Comparison of ENCODE assay signal across 15 cellular contexts in genomic region chr13:39415003-39415402, GRCh38.
DNase-seq lines count a peak whose midpoint lies in the region; ATAC-seq and TF ChIP-seq lines count a peak whose summit lies in the region.
"Had no signal": no experiment of that assay in that cellular context is flagged by ENCODE, and none has a peak within 500 bp of the region (broad histone marks: within the 10 kb centered on the region; RNA-seq: fewer than 3 reads in every experiment).

No MANE protein-coding gene starts in this region.

- H3K27me3 ChIP-seq in right atrium auricular region (no peaks in the 10 kb centered on the region), psoas muscle (ENCODE audit: insufficient read depth in 3 of 3, low read length in 2 of 3) (no peaks in the 10 kb centered on the region), uterus (no peaks in the 10 kb centered on the region)
- H3K27me3 ChIP-seq in CD8-positive, alpha-beta memory T cell (ENCODE audit: insufficient read depth, low read length, poor library complexity, severe bottlenecking), result no peaks in the 10 kb centered on the region
- H3K27me3 ChIP-seq: Peyer's patch had no signal

- H3K27ac ChIP-seq in right atrium auricular region (peak overlapping the region; percentile 64 to 71), psoas muscle (peak overlapping the region; percentile 0), uterus (peak overlapping the region; percentile 62 to 71)
- H3K27ac ChIP-seq in CD8-positive, alpha-beta memory T cell (ENCODE audit: low read depth, low read length), result no peak overlapping the region
- H3K27ac ChIP-seq: HL-60 had no signal

- H3K4me3 Mint-ChIP-seq in CD8-positive, alpha-beta memory T cell, result no peak overlapping the region
- H3K4me3 Mint-ChIP-seq: immature natural killer cell had no signal

- in situ Hi-C loops in GM13976 (cut with MboI; ENCODE audit: low sequenced_read_pairs, unreplicated experiment), result no loop called here

- DNase-seq in dermis blood vessel endothelial cell, result peak; percentile 96
- peak; percentile 63 for DNase-seq in right atrium auricular region (ENCODE audit: low spot score)
- no peak for DNase-seq in psoas muscle
- peak; percentile 22 to 41 for DNase-seq in uterus
- no peak for DNase-seq in GM13976 (ENCODE audit: low spot score)
- no peak for DNase-seq in AG08395 (ENCODE audit: low spot score)
- no peak for DNase-seq in CD8-positive, alpha-beta memory T cell
- no peak for DNase-seq in SW 1271 (lab: John Stamatoyannopoulos, UW)
- DNase-seq: activated CD8-positive, alpha-beta memory T cell treated with anti-CD3 and anti-CD28 coated beads for 24 hours; immature natural killer cell; MM.1S; NCI-H345; Peyer's patch had no signal

- H3K36me3 Mint-ChIP-seq in CD8-positive, alpha-beta memory T cell, result no peaks in the 10 kb centered on the region
- H3K36me3 Mint-ChIP-seq: activated naive CD4-positive, alpha-beta T cell treated with anti-CD3 and anti-CD28 coated beads, Interleukin-2, amount 50 U/mL, for 72 hours; immature natural killer cell had no signal

- H3K36me3 ChIP-seq in right atrium auricular region (no peaks in the 10 kb centered on the region), psoas muscle (ENCODE audit: insufficient read depth in 1 of 2, low read depth in 1 of 2) (no peaks in the 10 kb centered on the region), uterus (no peaks in the 10 kb centered on the region)
- H3K36me3 ChIP-seq in CD8-positive, alpha-beta memory T cell (ENCODE audit: insufficient read depth, low read length), result no peaks in the 10 kb centered on the region
- H3K36me3 ChIP-seq: Peyer's patch had no signal

- intact Hi-C loops in psoas muscle (cut with DNase I) (loop anchor here (5.0 to 10.0 kb wide), 2 partner anchors 197 to 270 kb away; no protein-coding TSS in a partner anchor), uterus (cut with DNase I; ENCODE audit: low total_unique reads) (no loop called here)

- no peaks in the 10 kb centered on the region for H3K4me1 Mint-ChIP-seq in CD8-positive, alpha-beta memory T cell
- H3K4me1 Mint-ChIP-seq: immature natural killer cell had no signal

- H3K27ac Mint-ChIP-seq in CD8-positive, alpha-beta memory T cell, result no peak overlapping the region
- H3K27ac Mint-ChIP-seq: immature natural killer cell had no signal

- H3K9me3 Mint-ChIP-seq in CD8-positive, alpha-beta memory T cell, result no peaks in the 10 kb centered on the region
- H3K9me3 Mint-ChIP-seq: activated naive CD4-positive, alpha-beta T cell treated with anti-CD3 and anti-CD28 coated beads, Interleukin-2, amount 50 U/mL, for 72 hours had no signal

- H3K9me3 ChIP-seq in right atrium auricular region (no peaks in the 10 kb centered on the region), psoas muscle (no peaks in the 10 kb centered on the region), uterus (no peaks in the 10 kb centered on the region)
- no peaks in the 10 kb centered on the region for H3K9me3 ChIP-seq in CD8-positive, alpha-beta memory T cell (ENCODE audit: low read length)
- H3K9me3 ChIP-seq: Peyer's patch had no signal

- TF ChIP-seq POLR2A in uterus (IDR thresholded peaks at IDR 0.05), result no peak

- peak; percentile 30 to 70 (median 62) for ATAC-seq in psoas muscle
- ATAC-seq: activated naive CD4-positive, alpha-beta T cell treated with anti-CD3 and anti-CD28 coated beads, Interleukin-2, amount 50 U/mL, for 72 hours had no signal

- peaks cover 0 to 30% of the 10 kb centered on the region in 2 donors for H3K27me3 Mint-ChIP-seq in CD8-positive, alpha-beta memory T cell

- POLR2A ChIA-PET in CD8-positive, alpha-beta memory T cell (lab: Charles Lee), result no interaction called here

- 13 to 21% (median 13%) methylated on average over 5 of the region's 5 CpGs for WGBS in psoas muscle, 3 donors

- H3K4me3 ChIP-seq in right atrium auricular region, result peak overlapping the region in 1 of 2 donors; percentile 2
- no peak overlapping the region for H3K4me3 ChIP-seq in psoas muscle
- no peak overlapping the region for H3K4me3 ChIP-seq in uterus
- no peak overlapping the region for H3K4me3 ChIP-seq in CD8-positive, alpha-beta memory T cell (ENCODE audit: low read length)
- H3K4me3 ChIP-seq: Peyer's patch had no signal

- no peak for TF ChIP-seq CTCF in right atrium auricular region (IDR thresholded peaks at IDR 0.05)
- TF ChIP-seq CTCF in psoas muscle (IDR thresholded peaks at IDR 0.05), result no peak
- TF ChIP-seq CTCF in uterus (IDR thresholded peaks at IDR 0.05), result no peak
- TF ChIP-seq CTCF in GM13976 (IDR thresholded peaks at IDR 0.05; ENCODE audit: borderline replicate concordance, control extremely low read depth, extremely low read depth, insufficient read depth, missing control alignments), result no peak

- peaks cover 0 to 63% of the 10 kb centered on the region in 2 donors for H3K4me1 ChIP-seq in right atrium auricular region
- peaks cover 8% of the 10 kb centered on the region for H3K4me1 ChIP-seq in psoas muscle
- H3K4me1 ChIP-seq in uterus, result peaks cover 0 to 7% of the 10 kb centered on the region in 2 donors
- no peaks in the 10 kb centered on the region for H3K4me1 ChIP-seq in CD8-positive, alpha-beta memory T cell (ENCODE audit: insufficient read depth, low read length)
- H3K4me1 ChIP-seq: Peyer's patch had no signal

- CTCF ChIA-PET in CD8-positive, alpha-beta memory T cell (lab: Charles Lee), result no interaction called here

Comparison
In these comparisons a context has a peak if more than half of its experiments do, and no peak if none do; other contexts are left out.
1. DNase-seq: peak in dermis blood vessel endothelial cell (single experiment), right atrium auricular region (single experiment) and uterus (2 of 2); none in psoas muscle (0 of 2), GM13976 (single experiment), AG08395 (single experiment), CD8-positive, alpha-beta memory T cell (0 of 5) and SW 1271 (0 of 2).